Comparison of ENCODE assay signal across 17 cellular contexts in the genomic region with DNA sequence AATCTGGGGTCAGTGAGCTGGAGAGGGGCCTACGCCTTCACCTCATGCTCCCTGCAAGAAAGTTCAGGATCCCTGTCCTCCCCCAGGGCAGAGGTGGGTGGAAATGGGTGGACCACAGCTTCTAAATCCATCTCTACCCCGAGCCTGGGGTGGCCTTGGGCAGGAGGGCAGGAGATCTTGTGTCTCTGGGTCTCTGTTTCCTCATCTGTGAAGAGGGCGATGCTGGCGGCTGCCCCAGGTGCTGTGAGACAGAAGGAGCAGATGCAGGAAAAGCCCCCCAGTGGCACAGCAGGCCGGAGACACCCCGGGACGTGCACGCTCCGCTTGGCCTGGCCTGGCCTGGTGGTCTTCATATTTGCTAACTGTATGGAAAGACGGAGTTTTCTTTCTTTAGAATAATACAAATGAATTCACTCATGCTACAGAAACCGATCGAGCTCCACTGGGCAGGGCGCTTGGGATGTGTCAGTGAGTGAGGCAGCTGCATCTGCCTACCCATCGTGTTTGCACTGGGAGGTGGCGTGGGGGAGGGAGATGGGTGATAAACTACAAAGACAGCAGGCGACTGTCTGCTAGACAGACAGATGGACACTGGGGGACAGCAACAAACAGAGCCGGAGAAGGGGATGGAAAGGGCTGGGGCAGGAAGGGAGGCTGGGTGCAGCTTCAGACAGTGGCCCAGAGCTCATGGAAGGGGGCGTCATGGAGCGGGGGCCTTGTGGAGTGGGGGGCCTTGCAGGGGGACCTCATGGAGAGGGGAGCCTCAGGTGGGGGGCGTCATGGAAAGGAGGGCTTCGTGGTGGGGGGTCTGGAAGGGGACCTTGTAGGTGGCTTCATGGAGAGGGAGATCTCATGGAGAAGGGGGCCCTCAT.
DNase-seq lines count a peak whose midpoint lies in the region; ATAC-seq and TF ChIP-seq lines count a peak whose summit lies in the region.
"Had no signal": no experiment of that assay in that cellular context is flagged by ENCODE, and none has a peak within 500 bp of the region (broad histone marks: within the 10 kb centered on the region; RNA-seq: fewer than 3 reads in every experiment).

No MANE protein-coding gene starts in this region.

- H3K4me3 ChIP-seq in neural progenitor cell: no peak overlapping the region
- H3K4me3 ChIP-seq in BE2C (ENCODE audit: low read depth, low read length): no peak overlapping the region
- H3K4me3 ChIP-seq: heart right ventricle, mucosa of descending colon had no signal

- H3K36me3 Mint-ChIP-seq in neural progenitor cell: no peaks in the 10 kb centered on the region
- no peaks in the 10 kb centered on the region for H3K36me3 Mint-ChIP-seq in activated CD4-positive, alpha-beta T cell treated with anti-CD3 and anti-CD28 coated beads, Interleukin-2, amount 10 ng/mL, durations not matched to agents 24 days and 14 days (ENCODE audit: low read depth)

- no peaks in the 10 kb centered on the region for H3K9me3 ChIP-seq in neural progenitor cell (ENCODE audit: low read depth)
- no peaks in the 10 kb centered on the region for H3K9me3 ChIP-seq in BE2C
- H3K9me3 ChIP-seq: mucosa of descending colon had no signal

- H3K9me3 Mint-ChIP-seq in stimulated activated naive CD8-positive, alpha-beta T cell treated with anti-CD3 and anti-CD28 coated beads, Interleukin-15, amount 100 ng/mL, for 72 hours: peaks cover 2 to 16% of the 10 kb centered on the region in 2 donors
- H3K9me3 Mint-ChIP-seq in neural progenitor cell: peaks cover 6% of the 10 kb centered on the region
- H3K9me3 Mint-ChIP-seq in activated CD4-positive, alpha-beta T cell treated with anti-CD3 and anti-CD28 coated beads, Interleukin-2, amount 10 ng/mL, durations not matched to agents 24 days and 14 days: no peaks in the 10 kb centered on the region

- no peak for TF ChIP-seq CTCF in neural progenitor cell (IDR thresholded peaks at IDR 0.05)
- TF ChIP-seq CTCF in BE2C (IDR thresholded peaks at IDR 0.05; ENCODE audit: low read depth, low read length): no peak

- H2AFZ ChIP-seq in neural progenitor cell (replicated peaks): no peak overlapping the region

- H3K27me3 Mint-ChIP-seq in stimulated activated naive CD8-positive, alpha-beta T cell treated with anti-CD3 and anti-CD28 coated beads, Interleukin-15, amount 100 ng/mL, for 72 hours: peaks cover 17% of the 10 kb centered on the region
- peaks cover 11% of the 10 kb centered on the region for H3K27me3 Mint-ChIP-seq in neural progenitor cell (ENCODE audit: insufficient read depth, low read depth)
- no peaks in the 10 kb centered on the region for H3K27me3 Mint-ChIP-seq in activated CD4-positive, alpha-beta T cell treated with anti-CD3 and anti-CD28 coated beads, Interleukin-2, amount 10 ng/mL, durations not matched to agents 24 days and 14 days

- no peaks in the 10 kb centered on the region for H3K4me1 ChIP-seq in neural progenitor cell
- no peaks in the 10 kb centered on the region; the same call in none of the 2 replicates for H3K4me1 ChIP-seq in BE2C
- H3K4me1 ChIP-seq: heart right ventricle had no signal

- H3K4me2 ChIP-seq in neural progenitor cell: no peak overlapping the region

- H3K4me1 Mint-ChIP-seq in stimulated activated naive CD8-positive, alpha-beta T cell treated with anti-CD3 and anti-CD28 coated beads, Interleukin-15, amount 100 ng/mL, for 72 hours: peaks cover 7% of the 10 kb centered on the region
- H3K4me1 Mint-ChIP-seq in neural progenitor cell: no peaks in the 10 kb centered on the region
- no peaks in the 10 kb centered on the region for H3K4me1 Mint-ChIP-seq in activated CD4-positive, alpha-beta T cell treated with anti-CD3 and anti-CD28 coated beads, Interleukin-2, amount 10 ng/mL, durations not matched to agents 24 days and 14 days

- H4K20me1 ChIP-seq in neural progenitor cell (ENCODE audit: low read depth): no peaks in the 10 kb centered on the region

- no peak overlapping the region for H3K27ac ChIP-seq in neural progenitor cell
- H3K27ac ChIP-seq: heart right ventricle had no signal

- no peaks in the 10 kb centered on the region for H3K36me3 ChIP-seq in neural progenitor cell
- no peaks in the 10 kb centered on the region for H3K36me3 ChIP-seq in BE2C
- H3K36me3 ChIP-seq: heart right ventricle had no signal

- H3K27ac Mint-ChIP-seq in stimulated activated naive CD8-positive, alpha-beta T cell treated with anti-CD3 and anti-CD28 coated beads, Interleukin-15, amount 100 ng/mL, for 72 hours: no peak overlapping the region
- peak overlapping the region; percentile 76 for H3K27ac Mint-ChIP-seq in neural progenitor cell
- no peak overlapping the region for H3K27ac Mint-ChIP-seq in activated CD4-positive, alpha-beta T cell treated with anti-CD3 and anti-CD28 coated beads, Interleukin-2, amount 10 ng/mL, durations not matched to agents 24 days and 14 days

- H3K27me3 ChIP-seq in neural progenitor cell (no peaks in the 10 kb centered on the region), BE2C (no peaks in the 10 kb centered on the region)

- H3K4me3 Mint-ChIP-seq in stimulated activated naive CD8-positive, alpha-beta T cell treated with anti-CD3 and anti-CD28 coated beads, Interleukin-15, amount 100 ng/mL, for 72 hours: no peak overlapping the region
- H3K4me3 Mint-ChIP-seq in neural progenitor cell: no peak overlapping the region
- no peak overlapping the region for H3K4me3 Mint-ChIP-seq in activated CD4-positive, alpha-beta T cell treated with anti-CD3 and anti-CD28 coated beads, Interleukin-2, amount 10 ng/mL, durations not matched to agents 24 days and 14 days
- H3K4me3 Mint-ChIP-seq: central memory CD8-positive, alpha-beta T cell had no signal

- H3K9ac ChIP-seq in neural progenitor cell: no peak overlapping the region

- intact Hi-C loops in activated CD4-positive, alpha-beta T cell treated with anti-CD3 and anti-CD28 coated beads, Interleukin-2, amount 10 ng/mL, durations not matched to agents 24 days and 14 days (cut with micrococcal nuclease): no loop called here

- H3K79me2 ChIP-seq in neural progenitor cell (ENCODE audit: low read depth): no peaks in the 10 kb centered on the region

- peak; percentile 19 for ATAC-seq in stimulated activated naive CD8-positive, alpha-beta T cell treated with anti-CD3 and anti-CD28 coated beads, Interleukin-15, amount 100 ng/mL, for 72 hours
- no peak for ATAC-seq in stimulated activated naive CD8-positive, alpha-beta T cell treated with anti-CD3 and anti-CD28 coated beads, Interleukin-15, Interleukin-2, amounts not matched to agents 100 U/mL and 50 U/mL, for 24 hours
- ATAC-seq in HG03520 (IDR thresholded peaks at IDR 0.05; ENCODE audit: unreplicated experiment) (no peak), GM21737 (IDR thresholded peaks at IDR 0.05; ENCODE audit: unreplicated experiment) (no peak)
- ATAC-seq: heart right ventricle, mucosa of descending colon, right cardiac atrium had no signal

- no peaks in the 10 kb centered on the region for H3F3A ChIP-seq in neural progenitor cell (ENCODE audit: low read depth)

- DNase-seq in stimulated activated naive CD8-positive, alpha-beta T cell treated with anti-CD3 and anti-CD28 coated beads, Interleukin-15, amount 100 ng/mL, for 72 hours: no peak
- DNase-seq in stimulated activated naive CD8-positive, alpha-beta T cell treated with anti-CD3 and anti-CD28 coated beads, Interleukin-15, Interleukin-2, amounts not matched to agents 100 U/mL and 50 U/mL, for 24 hours: no peak
- DNase-seq in ecto neural progenitor cell (ENCODE audit: low spot score) (peak; percentile 42), neural progenitor cell (ENCODE audit: low spot score) (no peak), BE2C (no peak)
- DNase-seq in activated CD4-positive, alpha-beta T cell treated with anti-CD3 and anti-CD28 coated beads, Interleukin-2, amount 10 ng/mL, durations not matched to agents 24 days and 14 days: no peak
- DNase-seq: activated CD4-positive, CD25-positive, alpha-beta regulatory T cell; anterior cingulate cortex; GOT3; heart right ventricle; NCI-H187 treated with DMSO at 0.1 percent for 48 hours; right cardiac atrium; T-helper 2 cell had no signal
